Comparison of ENCODE assay signal across 22 cellular contexts in genomic region chr20:2256132-2256531, GRCh38. TPM values are rescaled to one million over a fixed set of nuclear protein-coding genes. Genes with fewer than 3 reads are reported as not detected.
DNase-seq lines count a peak whose midpoint lies in the region; ATAC-seq, FAIRE-seq and TF ChIP-seq lines count a peak whose summit lies in the region.
"Had no signal": no experiment of that assay in that cellular context is flagged by ENCODE, and none has a peak within 500 bp of the region (broad histone marks: within the 10 kb centered on the region; RNA-seq: fewer than 3 reads in every experiment).

No MANE protein-coding gene starts in this region.

- TF ChIP-seq CTCF in suprapubic skin (IDR thresholded peaks at IDR 0.05) (no peak), pancreas (IDR thresholded peaks at IDR 0.05) (no peak)

- WGBS in suprapubic skin = 66% methylated on average over 6 of the region's 6 CpGs
- 68 to 81% methylated on average over 6 of the region's 6 CpGs for WGBS in pancreas, 2 donors

- intact Hi-C loops in pancreas (cut with DNase I) = no loop called here

- no peaks in the 10 kb centered on the region for H3K9me3 ChIP-seq in suprapubic skin
- H3K9me3 ChIP-seq in pancreas = no peaks in the 10 kb centered on the region
- H3K9me3 ChIP-seq: Caco-2, SJCRH30 had no signal

- H3K36me3 ChIP-seq in suprapubic skin = no peaks in the 10 kb centered on the region
- H3K36me3 ChIP-seq in pancreas = no peaks in the 10 kb centered on the region
- H3K36me3 ChIP-seq: SJCRH30 had no signal

- H3K27ac ChIP-seq in suprapubic skin = peak overlapping the region; percentile 51
- H3K27ac ChIP-seq in pancreas = no peak overlapping the region
- H3K27ac ChIP-seq: SJCRH30 had no signal

- POLR2A ChIA-PET in activated CD4-positive, alpha-beta T cell treated with anti-CD3 and anti-CD28 coated beads, Interleukin-2, amount 10 ng/mL, durations not matched to agents 7 days and 5 days (lab: Charles Lee) = no interaction called here

- CTCF ChIA-PET in activated CD4-positive, alpha-beta T cell treated with anti-CD3 and anti-CD28 coated beads, Interleukin-2, amount 10 ng/mL, durations not matched to agents 7 days and 5 days (lab: Charles Lee) = interaction anchor here (0.8 kb wide), 1 partner anchor 9 kb away, joined by 3 read pairs; no protein-coding TSS in a partner anchor

- ATAC-seq in esophagus mucosa (peak; percentile 85), pancreas (no peak), HG03457 (IDR thresholded peaks at IDR 0.05; ENCODE audit: unreplicated experiment) (no peak)

- TF ChIP-seq EP300 in suprapubic skin (IDR thresholded peaks at IDR 0.05) = no peak

- no peak for DNase-seq in activated CD4-positive, alpha-beta T cell treated with anti-CD3 and anti-CD28 coated beads, Interleukin-2, amount 10 ng/mL, durations not matched to agents 7 days and 5 days
- DNase-seq in activated CD4-positive, alpha-beta T cell treated with anti-CD3 and anti-CD28 coated beads, Interleukin-2, amount 50 U/mL, for 4 hours = no peak
- DNase-seq in HTR-8/SVneo (ENCODE audit: insufficient read length, low spot score) = no peak
- DNase-seq in suprapubic skin (ENCODE audit: low spot score in 2 of 2) = no peak
- DNase-seq in pancreas = no peak
- DNase-seq in DMS153 treated with DMSO at 0.1 percent for 48 hours (lab: John Stamatoyannopoulos, UW; ENCODE audit: unreplicated experiment) = no peak
- DNase-seq: Caco-2; CD4-positive, CD25-positive, alpha-beta regulatory T cell; DMS153; HFFc6; IMR-90; Karpas-422; MM.1S; NCI-H1417 treated with DMSO at 0.1 percent for 48 hours; NCI-H1930; NCI-H69; SJCRH30 had no signal

- no peaks in the 10 kb centered on the region for H3K4me1 ChIP-seq in suprapubic skin
- no peaks in the 10 kb centered on the region for H3K4me1 ChIP-seq in pancreas
- H3K4me1 ChIP-seq: SJCRH30 had no signal

- H3K27me3 Mint-ChIP-seq in activated CD4-positive, alpha-beta T cell treated with anti-CD3 and anti-CD28 coated beads, Interleukin-2, amount 10 ng/mL, durations not matched to agents 7 days and 5 days = peaks cover 8% of the 10 kb centered on the region
- H3K27me3 Mint-ChIP-seq: CD4-positive, CD25-positive, alpha-beta regulatory T cell had no signal

- H3K27me3 ChIP-seq in suprapubic skin (peaks cover 2% of the 10 kb centered on the region), pancreas (no peaks in the 10 kb centered on the region)
- H3K27me3 ChIP-seq: SJCRH30 had no signal

- no peaks in the 10 kb centered on the region for H3K36me3 Mint-ChIP-seq in activated CD4-positive, alpha-beta T cell treated with anti-CD3 and anti-CD28 coated beads, Interleukin-2, amount 10 ng/mL, durations not matched to agents 7 days and 5 days (ENCODE audit: low read depth)
- H3K36me3 Mint-ChIP-seq: CD4-positive, CD25-positive, alpha-beta regulatory T cell had no signal

- H3K4me3 ChIP-seq in suprapubic skin (no peak overlapping the region), pancreas (no peak overlapping the region)
- H3K4me3 ChIP-seq: SJCRH30 had no signal

- H3K4me3 Mint-ChIP-seq in activated CD4-positive, alpha-beta T cell treated with anti-CD3 and anti-CD28 coated beads, Interleukin-2, amount 10 ng/mL, durations not matched to agents 7 days and 5 days = no peak overlapping the region
- H3K4me3 Mint-ChIP-seq: HFFc6 had no signal

- H3K9me3 Mint-ChIP-seq in activated CD4-positive, alpha-beta T cell treated with anti-CD3 and anti-CD28 coated beads, Interleukin-2, amount 10 ng/mL, durations not matched to agents 7 days and 5 days = no peaks in the 10 kb centered on the region
- H3K9me3 Mint-ChIP-seq: CD4-positive, CD25-positive, alpha-beta regulatory T cell had no signal

- peaks cover 19% of the 10 kb centered on the region for H3K4me1 Mint-ChIP-seq in activated CD4-positive, alpha-beta T cell treated with anti-CD3 and anti-CD28 coated beads, Interleukin-2, amount 10 ng/mL, durations not matched to agents 7 days and 5 days
- H3K4me1 Mint-ChIP-seq: CD4-positive, CD25-positive, alpha-beta regulatory T cell had no signal

- peak overlapping the region; percentile 57 for H3K27ac Mint-ChIP-seq in activated CD4-positive, alpha-beta T cell treated with anti-CD3 and anti-CD28 coated beads, Interleukin-2, amount 10 ng/mL, durations not matched to agents 7 days and 5 days
- H3K27ac Mint-ChIP-seq: CD4-positive, CD25-positive, alpha-beta regulatory T cell; HFFc6 had no signal

- TF ChIP-seq POLR2A in suprapubic skin (IDR thresholded peaks at IDR 0.05) = no peak

- FAIRE-seq in HTR-8/SVneo (lab: Jason Lieb, UNC) (peak; percentile 9), pancreas (lab: Jason Lieb, UNC) (no peak)
- FAIRE-seq: H54 had no signal

RNA-seq across cellular contexts. Expression of gene TGM3, which starts 39.7 kb away (rescaled TPM):
- total RNA-seq in activated CD4-positive, alpha-beta T cell treated with anti-CD3 and anti-CD28 coated beads, Interleukin-2, amount 10 ng/mL, durations not matched to agents 7 days and 5 days = not detected
- total RNA-seq in esophagus mucosa = 1,379 TPM
- total RNA-seq in suprapubic skin = 10 to 100 TPM; 24.9 to 56.5 (median 44.8) TPM
- total RNA-seq in pancreas = under 1 TPM in 3 of 6 donors, not detected in 3; 0.06 to 0.31 (median 0.09) TPM
- under 1 TPM; 0.34 to 0.40 TPM for polyA plus RNA-seq in pancreas
- total RNA-seq: CD4-positive, CD25-positive, alpha-beta regulatory T cell; IMR-90; OCI-LY7; RPMI7951; SJCRH30 had no signal
- polyA plus RNA-seq: CD4-positive, CD25-positive, alpha-beta regulatory T cell; IMR-90 had no signal

Comparison
In these comparisons a context has a peak if more than half of its experiments do, and no peak if none do; other contexts are left out.
1. RNA of gene TGM3, which starts 39.7 kb away (total RNA-seq): 1,379 TPM in esophagus mucosa (single experiment); 24.9 to 56.5 TPM in suprapubic skin, 0.06 to 0.31 TPM in pancreas and not detected in activated CD4-positive, alpha-beta T cell treated with anti-CD3 and anti-CD28 coated beads, Interleukin-2, amount 10 ng/mL, durations not matched to agents 7 days and 5 days; every median in the first group is over 10 times any median in the second.